In genomic region chr2:98473995-98474780, GRCh38 we compare ENCODE assay signal across 1 cellular context.
TF ChIP-seq lines count a peak whose summit lies in the region.

No MANE protein-coding gene starts in this region.

TF ChIP-seq in HepG2, 621 proteins besides CTCF, POLR2A, EP300 and RAD21 (continued from another document):
- TF ChIP-seq ZNF18 (CRISPR knock-in tag; IDR thresholded peaks at IDR 0.05; ENCODE audit: insufficient replicate concordance) (no peak), ZNF747 (CRISPR knock-in tag; IDR thresholded peaks at IDR 0.05; ENCODE audit: borderline replicate concordance) (no peak), NFYC (CRISPR knock-in tag; IDR thresholded peaks at IDR 0.05) (no peak), DPF2 (CRISPR knock-in tag; IDR thresholded peaks at IDR 0.05; ENCODE audit: borderline replicate concordance, low read depth) (no peak), ZSCAN22 (CRISPR knock-in tag; IDR thresholded peaks at IDR 0.05) (no peak), ZNF205 (CRISPR knock-in tag; IDR thresholded peaks at IDR 0.05) (no peak), MTA1 (CRISPR knock-in tag; IDR thresholded peaks at IDR 0.05; ENCODE audit: borderline replicate concordance) (no peak)
